In the genomic region with DNA sequence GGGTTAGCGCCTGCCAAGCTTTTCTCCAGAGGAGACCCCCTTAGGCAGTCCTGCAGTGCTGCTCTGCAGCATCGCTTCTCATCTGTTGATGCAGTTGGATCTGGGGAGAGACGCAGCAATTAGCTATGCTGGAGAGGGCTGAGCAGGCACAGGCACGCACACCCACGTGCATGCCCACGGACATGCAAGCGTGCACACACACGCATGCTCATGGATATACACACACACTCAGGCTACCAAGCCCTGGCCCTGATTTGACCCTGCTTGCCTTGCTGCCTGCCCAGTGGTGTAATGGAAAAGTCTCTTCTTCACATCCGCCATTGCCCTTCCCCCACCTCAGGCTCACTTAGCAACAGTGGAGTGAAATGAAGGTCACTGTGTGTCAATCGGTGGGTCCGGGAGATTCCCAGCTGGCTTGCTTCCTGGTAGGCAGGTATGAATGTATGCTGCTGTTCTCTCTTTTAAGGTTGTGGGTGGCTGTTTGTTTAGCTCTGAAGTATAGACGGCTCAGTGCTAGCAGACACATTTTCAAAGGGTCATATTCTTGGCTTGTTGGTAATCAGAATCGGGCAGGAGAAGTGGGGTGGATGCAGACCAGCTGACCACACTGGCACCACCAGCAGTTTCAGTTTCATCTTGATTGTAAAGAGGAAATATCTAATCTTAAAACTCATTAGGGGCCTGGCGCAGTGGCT, we compare ENCODE assay signal across 8 cellular contexts. TPM values are rescaled to one million over a fixed set of nuclear protein-coding genes. Genes with fewer than 3 reads are reported as not detected.
DNase-seq lines count a peak whose midpoint lies in the region; ATAC-seq lines count a peak whose summit lies in the region.

No MANE protein-coding gene starts in this region.

- intact Hi-C loops in Right ventricle myocardium inferior (cut with DNase I) = no loop called here
- intact Hi-C loops in cardiac septum (cut with DNase I) = no loop called here

- DNase-seq in Right ventricle myocardium inferior (ENCODE audit: missing footprints) (no peak), cardiac septum (ENCODE audit: low spot score) (no peak), HuH-7.5 (ENCODE audit: low spot score) (peak; percentile 38), dermis blood vessel endothelial cell (peak; percentile 71), mucosa of gallbladder (ENCODE audit: low spot score) (peak; percentile 77), NCI-H1694 (lab: John Stamatoyannopoulos, UW) (no peak), NAMALWA (ENCODE audit: low spot score) (no peak)

- ATAC-seq in Right ventricle myocardium inferior (peak; percentile 68), HG03039 (IDR thresholded peaks at IDR 0.05; ENCODE audit: unreplicated experiment) (no peak)

RNA-seq across cellular contexts. Expression of a gene that starts 9.5 kb away (rescaled TPM):
- total RNA-seq in Right ventricle myocardium inferior (335 TPM), cardiac septum (256 TPM), dermis blood vessel endothelial cell (6.3 and 8.5 TPM in 2 replicates), mucosa of gallbladder (739 TPM)

Comparison
In these comparisons a context has a peak if more than half of its experiments do, and no peak if none do; other contexts are left out.
1. DNase-seq: peak in HuH-7.5 (single experiment), dermis blood vessel endothelial cell (single experiment) and mucosa of gallbladder (single experiment); none in Right ventricle myocardium inferior (single experiment), cardiac septum (single experiment), NCI-H1694 (single experiment) and NAMALWA (single experiment).
2. RNA of a gene that starts 9.5 kb away (total RNA-seq): 739 TPM in mucosa of gallbladder (single experiment), 335 TPM in Right ventricle myocardium inferior (single experiment) and 256 TPM in cardiac septum (single experiment); 6.3 to 8.5 TPM in dermis blood vessel endothelial cell; every median in the first group is over 10 times any median in the second.